10 cellular contexts compared by ENCODE assay signal in genomic region chr2:128469203-128469602, GRCh38.
DNase-seq lines count a peak whose midpoint lies in the region; ATAC-seq and TF ChIP-seq lines count a peak whose summit lies in the region.
"Had no signal": no experiment of that assay in that cellular context is flagged by ENCODE, and none has a peak within 500 bp of the region (broad histone marks: within the 10 kb centered on the region; RNA-seq: fewer than 3 reads in every experiment).

No MANE protein-coding gene starts in this region.

- no peak for DNase-seq in A673 (ENCODE audit: low spot score)
- no peak for DNase-seq in GM12864 (ENCODE audit: low read depth)
- DNase-seq in RPMI8226: peak; percentile 22
- DNase-seq in foreskin keratinocyte: no peak
- no peak for DNase-seq in occipital lobe (lab: John Stamatoyannopoulos, UW)
- no peak for DNase-seq in caudate nucleus (lab: John Stamatoyannopoulos, UW)
- DNase-seq in activated T-helper 1 cell treated with anti-CD3 and anti-CD28 coated beads, Interleukin-12 subunit alpha, Interleukin-12 subunit beta, Interleukin-2, Interleukin-4 antibody, amounts not matched to agents 30 ng/mL and 10 ng/mL and 1 ng/mL, durations not matched to agents 14 hours and 24 hours and 36 hours (ENCODE audit: low spot score): no peak
- DNase-seq: NCI-H1436 treated with DMSO at 0.1 percent for 48 hours had no signal

- no peaks in the 10 kb centered on the region for H3K27me3 Mint-ChIP-seq in activated T-helper 1 cell treated with anti-CD3 and anti-CD28 coated beads, Interleukin-12 subunit alpha, Interleukin-12 subunit beta, Interleukin-2, Interleukin-4 antibody, amounts not matched to agents 30 ng/mL and 10 ng/mL and 1 ng/mL, durations not matched to agents 14 hours and 24 hours and 36 hours (ENCODE audit: insufficient read depth)

- H3K9me3 Mint-ChIP-seq in activated T-helper 1 cell treated with anti-CD3 and anti-CD28 coated beads, Interleukin-12 subunit alpha, Interleukin-12 subunit beta, Interleukin-2, Interleukin-4 antibody, amounts not matched to agents 30 ng/mL and 10 ng/mL and 1 ng/mL, durations not matched to agents 14 hours and 24 hours and 36 hours: peaks cover 28% of the 10 kb centered on the region

- H3K4me1 Mint-ChIP-seq in activated T-helper 1 cell treated with anti-CD3 and anti-CD28 coated beads, Interleukin-12 subunit alpha, Interleukin-12 subunit beta, Interleukin-2, Interleukin-4 antibody, amounts not matched to agents 30 ng/mL and 10 ng/mL and 1 ng/mL, durations not matched to agents 14 hours and 24 hours and 36 hours (ENCODE audit: low read depth): peaks cover 14% of the 10 kb centered on the region

- H3K4me3 Mint-ChIP-seq in activated T-helper 1 cell treated with anti-CD3 and anti-CD28 coated beads, Interleukin-12 subunit alpha, Interleukin-12 subunit beta, Interleukin-2, Interleukin-4 antibody, amounts not matched to agents 30 ng/mL and 10 ng/mL and 1 ng/mL, durations not matched to agents 14 hours and 24 hours and 36 hours: no peak overlapping the region

- intact Hi-C loops in A673 (cut with micrococcal nuclease; ENCODE audit: unreplicated experiment): no loop called here
- intact Hi-C loops in activated T-helper 1 cell treated with anti-CD3 and anti-CD28 coated beads, Interleukin-12 subunit alpha, Interleukin-12 subunit beta, Interleukin-2, Interleukin-4 antibody, amounts not matched to agents 30 ng/mL and 10 ng/mL and 1 ng/mL, durations not matched to agents 14 hours and 24 hours and 36 hours (cut with micrococcal nuclease): no loop called here

- peaks cover 22% of the 10 kb centered on the region for H3K9me3 ChIP-seq in A673 (ENCODE audit: low read depth, low read length, poor library complexity, severe bottlenecking)

- no peak overlapping the region for H3K27ac Mint-ChIP-seq in activated T-helper 1 cell treated with anti-CD3 and anti-CD28 coated beads, Interleukin-12 subunit alpha, Interleukin-12 subunit beta, Interleukin-2, Interleukin-4 antibody, amounts not matched to agents 30 ng/mL and 10 ng/mL and 1 ng/mL, durations not matched to agents 14 hours and 24 hours and 36 hours

- H3K4me3 ChIP-seq in A673 (ENCODE audit: low read depth, low read length, poor library complexity, severe bottlenecking): no peak overlapping the region
- H3K4me3 ChIP-seq in GM12864 (ENCODE audit: low read depth, low read length): no peak overlapping the region
- H3K4me3 ChIP-seq: SK-N-MC had no signal

- H3K27ac ChIP-seq in A673 (ENCODE audit: low read depth, low read length, poor library complexity, severe bottlenecking) (no peak overlapping the region), foreskin keratinocyte (no peak overlapping the region), caudate nucleus (ENCODE audit: low read depth, low read length) (no peak overlapping the region)
- H3K27ac ChIP-seq: SK-N-MC had no signal

- TF ChIP-seq CTCF in A673 (conservative IDR thresholded peaks at IDR 0.05; ENCODE audit: low read depth, low read length) (peak; percentile 46), GM12864 (IDR thresholded peaks at IDR 0.05; ENCODE audit: low read depth, low read length, missing control alignments) (peak; percentile 45), foreskin keratinocyte (conservative IDR thresholded peaks at IDR 0.05) (peak; percentile 56)

- no peaks in the 10 kb centered on the region for H3K36me3 ChIP-seq in A673 (ENCODE audit: insufficient read depth, low read length, poor library complexity, severe bottlenecking)

- CTCF ChIA-PET in A673 (lab: Charles Lee): interaction anchor here (0.6 kb wide), 1 partner anchor 274 kb away, joined by 3 read pairs; no protein-coding TSS in a partner anchor

- POLR2A ChIA-PET in A673 (lab: Charles Lee; ENCODE audit: low non-redundant PET): no interaction called here

- ATAC-seq in foreskin keratinocyte (no peak), HG02610 (IDR thresholded peaks at IDR 0.05; ENCODE audit: unreplicated experiment) (no peak)

- H3K36me3 Mint-ChIP-seq in activated T-helper 1 cell treated with anti-CD3 and anti-CD28 coated beads, Interleukin-12 subunit alpha, Interleukin-12 subunit beta, Interleukin-2, Interleukin-4 antibody, amounts not matched to agents 30 ng/mL and 10 ng/mL and 1 ng/mL, durations not matched to agents 14 hours and 24 hours and 36 hours (ENCODE audit: low read depth): peaks cover 2% of the 10 kb centered on the region

- H3K4me1 ChIP-seq in A673 (ENCODE audit: insufficient read depth, low read length, poor library complexity, severe bottlenecking) (peaks cover 7% of the 10 kb centered on the region), foreskin keratinocyte (no peaks in the 10 kb centered on the region)

- H3K27me3 ChIP-seq in A673 (replicated peaks; ENCODE audit: insufficient read depth, low read depth, low read length, poor library complexity) (no peaks in the 10 kb centered on the region), foreskin keratinocyte (peaks cover 7% of the 10 kb centered on the region)

- no TSS peak for BruUV-seq in A673 (replicated peaks; lab: Mats Ljungman, UMichigan)
